ENCODE assay signal across 17 cellular contexts in genomic region chr3:140203510-140203909, GRCh38.
DNase-seq lines count a peak whose midpoint lies in the region; ATAC-seq and TF ChIP-seq lines count a peak whose summit lies in the region.
"Had no signal": no experiment of that assay in that cellular context is flagged by ENCODE, and none has a peak within 500 bp of the region (broad histone marks: within the 10 kb centered on the region; RNA-seq: fewer than 3 reads in every experiment).

No MANE protein-coding gene starts in this region.

- H3K9ac ChIP-seq in GM23248: no peak overlapping the region

- H3K9me3 ChIP-seq in HAP-1: no peaks in the 10 kb centered on the region
- no peaks in the 10 kb centered on the region for H3K9me3 ChIP-seq in GM23248 (ENCODE audit: low read depth)
- H3K9me3 ChIP-seq in Peyer's patch: no peaks in the 10 kb centered on the region

- no peak overlapping the region for H3K4me2 ChIP-seq in GM23248 (ENCODE audit: unreplicated experiment)

- no peak for TF ChIP-seq CTCF in Peyer's patch (IDR thresholded peaks at IDR 0.05)

- no peaks in the 10 kb centered on the region for H3K36me3 ChIP-seq in HAP-1 (replicated peaks)
- no peaks in the 10 kb centered on the region for H3K36me3 ChIP-seq in H7 (replicated peaks; ENCODE audit: control insufficient read depth, insufficient read depth, low read length)
- no peaks in the 10 kb centered on the region for H3K36me3 ChIP-seq in GM23248 (ENCODE audit: low read depth)
- no peaks in the 10 kb centered on the region for H3K36me3 ChIP-seq in Peyer's patch

- H4K20me1 ChIP-seq in GM23248 (ENCODE audit: insufficient read depth): no peaks in the 10 kb centered on the region

- H3K4me3 ChIP-seq in HAP-1 (no peak overlapping the region), H7 (ENCODE audit: insufficient read depth, low read depth, low read length) (no peak overlapping the region), GM23248 (no peak overlapping the region), Peyer's patch (no peak overlapping the region)
- H3K4me3 ChIP-seq: GM12878 had no signal

- no peak for TF ChIP-seq POLR2A in Peyer's patch (IDR thresholded peaks at IDR 0.05)

- 64 to 67% methylated on average over 4 of the region's 4 CpGs for WGBS in GM23248 (ENCODE audit: low coverage in 1 of 2, low lambda C conversion rate in 2 of 2, missing lambda C conversion rate in 2 of 2), 2 experiments

- H3K27ac ChIP-seq in GM23248 (no peak overlapping the region), Peyer's patch (no peak overlapping the region)

- in situ Hi-C loops in HAP-1 (cut with MboI; ENCODE audit: low sequenced_read_pairs): no loop called here
- in situ Hi-C loops in GM23248 (cut with MboI): no loop called here

- no peaks in the 10 kb centered on the region for H3K9me2 ChIP-seq in GM23248 (ENCODE audit: insufficient read depth)

- H3K4me1 ChIP-seq in HAP-1 (peaks cover 17% of the 10 kb centered on the region), GM23248 (ENCODE audit: insufficient read depth) (no peaks in the 10 kb centered on the region), Peyer's patch (no peaks in the 10 kb centered on the region)

- DNase-seq in HAP-1 (ENCODE audit: low spot score in 2 of 2) (peak; percentile 42 to 59), NCI-H146 (lab: John Stamatoyannopoulos, UW) (peak; percentile 99), NCI-H526 treated with DMSO at 0.1 percent for 48 hours (lab: John Stamatoyannopoulos, UW) (peak; percentile 53), iPS-NIHi7 (ENCODE audit: extremely low spot score) (peak; percentile 29), H7 (no peak), GM23248 (no peak), Peyer's patch (no peak)
- DNase-seq: activated CD4-positive, alpha-beta T cell treated with anti-CD3 and anti-CD28 coated beads, Interleukin-2, amount 10 ng/mL, durations not matched to agents 24 days and 14 days; activated T-cell treated with anti-CD3 and anti-CD28 coated beads, Interleukin-2, amount 50 U/mL, for 1 hour; effector CD4-positive, alpha-beta T cell; EL; hippocampal formation; left ventricle myocardium superior; SIG-M5; T-helper 9 cell had no signal

- no peaks in the 10 kb centered on the region for H3K79me2 ChIP-seq in GM23248 (ENCODE audit: insufficient read depth)

- H3F3A ChIP-seq in GM23248 (ENCODE audit: insufficient read depth): no peaks in the 10 kb centered on the region

- H3K27me3 ChIP-seq in HAP-1 (ENCODE audit: low read depth): peaks cover 5% of the 10 kb centered on the region; the same call in 1 of the 2 replicates
- no peaks in the 10 kb centered on the region; the same call in 1 of the 2 replicates for H3K27me3 ChIP-seq in H7 (ENCODE audit: control insufficient read depth, insufficient read depth, low read length)
- peaks cover 6% of the 10 kb centered on the region for H3K27me3 ChIP-seq in GM23248 (replicated peaks; ENCODE audit: insufficient read depth)
- H3K27me3 ChIP-seq in Peyer's patch: no peaks in the 10 kb centered on the region

- H2AFZ ChIP-seq in GM23248: no peak overlapping the region

- ATAC-seq in HG02571 (IDR thresholded peaks at IDR 0.05; ENCODE audit: unreplicated experiment): no peak
- ATAC-seq: GM12878, left ventricle myocardium superior had no signal

Comparison
In these comparisons a context has a peak if more than half of its experiments do, and no peak if none do; other contexts are left out.
1. DNase-seq: peak in HAP-1 (2 of 2), NCI-H146 (single experiment), NCI-H526 treated with DMSO at 0.1 percent for 48 hours (single experiment) and iPS-NIHi7 (single experiment); none in H7 (single experiment), GM23248 (single experiment) and Peyer's patch (0 of 3).